15 cellular contexts compared by ENCODE assay signal in the genomic region with DNA sequence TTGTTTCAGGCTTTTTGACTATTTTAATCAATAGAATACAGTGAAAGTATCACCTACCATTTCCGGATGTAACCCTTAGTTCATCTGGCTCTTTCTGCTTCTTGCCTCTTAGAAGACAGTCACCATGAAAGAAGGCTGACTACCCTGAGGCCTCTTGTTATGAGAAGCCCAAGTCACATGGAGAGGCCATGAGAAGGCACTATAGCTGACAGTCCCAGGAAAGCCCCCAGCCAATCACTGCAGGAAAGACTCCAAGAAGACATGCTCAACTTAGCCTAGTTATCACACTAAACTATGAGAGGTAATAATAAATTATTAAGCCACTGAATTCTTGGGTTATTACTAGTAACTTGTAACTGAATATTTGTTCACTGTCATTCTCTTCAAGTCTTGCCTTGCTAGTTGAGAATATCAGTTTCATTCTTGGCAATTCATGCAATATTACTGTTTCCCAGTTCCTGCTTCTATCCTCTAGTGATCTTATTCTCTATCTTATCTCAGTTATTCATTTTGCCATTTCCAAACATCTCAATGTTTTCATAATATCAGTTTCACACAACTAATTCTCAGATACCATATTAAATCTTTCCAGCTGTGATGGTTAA. TPM values are rescaled to one million over a fixed set of nuclear protein-coding genes. Genes with fewer than 3 reads are reported as not detected.
DNase-seq lines count a peak whose midpoint lies in the region; ATAC-seq and TF ChIP-seq lines count a peak whose summit lies in the region.
"Had no signal": no experiment of that assay in that cellular context is flagged by ENCODE, and none has a peak within 500 bp of the region (broad histone marks: within the 10 kb centered on the region; RNA-seq: fewer than 3 reads in every experiment).

No MANE protein-coding gene starts in this region.

- DNase-seq in HK-2 (ENCODE audit: unreplicated experiment) (peak; percentile 53), foreskin melanocyte (no peak), lower leg skin (ENCODE audit: low spot score in 2 of 2) (no peak), left lung (no peak)
- DNase-seq in stimulated activated CD4-positive, alpha-beta T cell treated with anti-CD3 and anti-CD28 coated beads, Interleukin-4, amount 100 ng/mL, for 1 hour: no peak
- DNase-seq: activated CD4-positive, alpha-beta memory T cell treated with anti-CD3 and anti-CD28 coated beads for 36 hours; activated naive CD4-positive, alpha-beta T cell treated with Interleukin-2 at 50 U/mL for 16 hours; NCI-H1436 treated with DMSO at 0.1 percent for 48 hours; NK-92 treated with Interleukin-12 subunit alpha and Interleukin-12 subunit beta, amount 100 ng/mL, for 24 hours; SW 1271; uterus had no signal

- 85 to 93% methylated on average over 1 of the region's 1 CpG for WGBS in lower leg skin, 2 donors

- H3K4me1 ChIP-seq in left lung: peaks cover 0 to 3% of the 10 kb centered on the region in 2 donors
- H3K4me1 ChIP-seq: uterus had no signal

- no peak overlapping the region for H3K27ac ChIP-seq in left lung
- H3K27ac ChIP-seq: uterus had no signal

- TF ChIP-seq CTCF in lower leg skin (IDR thresholded peaks at IDR 0.05): no peak
- no peak for TF ChIP-seq CTCF in left lung (IDR thresholded peaks at IDR 0.05)

- H3K36me3 ChIP-seq in left lung: no peaks in the 10 kb centered on the region
- H3K36me3 ChIP-seq: uterus had no signal

- intact Hi-C loops in lower leg skin (cut with DNase I; ENCODE audit: low total_unique reads): no loop called here
- intact Hi-C loops in left lung (cut with DNase I): no loop called here

- H3K9me3 ChIP-seq in left lung: no peaks in the 10 kb centered on the region
- H3K9me3 ChIP-seq: uterus had no signal

- H3K27me3 ChIP-seq in left lung: no peaks in the 10 kb centered on the region
- H3K27me3 ChIP-seq: uterus had no signal

- ATAC-seq in GM18508 (IDR thresholded peaks at IDR 0.05; ENCODE audit: insufficient read depth, unreplicated experiment) (peak; percentile 74), GM19468 (IDR thresholded peaks at IDR 0.05; ENCODE audit: extremely low read depth, unreplicated experiment) (peak; percentile 34), HG02884 (IDR thresholded peaks at IDR 0.05; ENCODE audit: unreplicated experiment) (peak; percentile 79), left lung (no peak)
- ATAC-seq: natural killer cell treated with Interleukin-12 subunit alpha and Interleukin-12 subunit beta and Interleukin-15 and Interleukin-18, amount 100 ng/mL, for 72 hours had no signal

- H3K4me3 ChIP-seq in lower leg skin (ENCODE audit: low read depth, poor library complexity, severe bottlenecking) (no peak overlapping the region), left lung (no peak overlapping the region)
- H3K4me3 ChIP-seq: uterus had no signal

- no peak for TF ChIP-seq POLR2A in lower leg skin (IDR thresholded peaks at IDR 0.05)

RNA-seq across cellular contexts. Expression of gene GUCY1A1, which starts 57.1 kb away (rescaled TPM):
- total RNA-seq in lower leg skin (10 to 100 TPM in 2 of 4 donors, 1 to 10 TPM in 2; 1.5 to 12.9 (median 9.2) TPM), left lung (10 to 100 TPM; 78.0 to 92.7 TPM)
- total RNA-seq: activated CD4-positive, alpha-beta memory T cell treated with anti-CD3 and anti-CD28 coated beads for 36 hours had no signal

Comparison
In these comparisons a context has a peak if more than half of its experiments do, and no peak if none do; other contexts are left out.
1. RNA of gene GUCY1A1, which starts 57.1 kb away (total RNA-seq): 78.0 to 92.7 TPM in left lung; 1.5 to 12.9 TPM in lower leg skin; every median in the first group is over 4 times any median in the second.